8 cellular contexts compared by ENCODE assay signal in genomic region chr16:84643180-84643583, GRCh38. TPM values are rescaled to one million over a fixed set of nuclear protein-coding genes. Genes with fewer than 3 reads are reported as not detected.
DNase-seq lines count a peak whose midpoint lies in the region; ATAC-seq, FAIRE-seq and TF ChIP-seq lines count a peak whose summit lies in the region.

No MANE protein-coding gene starts in this region.

- H3K4me1 ChIP-seq in SK-N-SH (ENCODE audit: control insufficient read depth in 1 of 2, insufficient read depth in 2 of 2, low read depth in 1 of 2, low read length in 1 of 2) (peaks cover 20 to 25% of the 10 kb centered on the region in 2 experiments; a peak in 3 of 4 replicates), stomach smooth muscle (ENCODE audit: control insufficient read depth, insufficient read depth, low read length) (peaks cover 20% of the 10 kb centered on the region)

- TF ChIP-seq RAD21 in SK-N-SH (IDR thresholded peaks at IDR 0.05; ENCODE audit: low read length): no peak

- H3F3A ChIP-seq in SK-N-SH (replicated peaks; ENCODE audit: insufficient read depth): peaks cover 9% of the 10 kb centered on the region

- CTCF ChIA-PET in SK-N-SH (lab: Yijun Ruan, JAX): interaction anchor here (0.6 to 6.4 kb wide), 5 partner anchors 21 to 581 kb away, joined by 3 to 33 read pairs (median 4); no protein-coding TSS in a partner anchor
- CTCF ChIA-PET in HEK293T (lab: Yijun Ruan, JAX): no interaction called here

- FAIRE-seq in D721Med (lab: Jason Lieb, UNC): no peak

- DNase-seq in HK-2 (ENCODE audit: unreplicated experiment) (peak; percentile 67), SK-N-SH (no peak), left ventricle myocardium superior (peak; percentile 86), D721Med (ENCODE audit: insufficient read length, low spot score) (no peak), HEK293T (ENCODE audit: extremely low spot score) (no peak)

- ATAC-seq in left ventricle myocardium superior (peak; percentile 86), GM19328 (IDR thresholded peaks at IDR 0.05; ENCODE audit: unreplicated experiment) (no peak), GM21390 (IDR thresholded peaks at IDR 0.05; ENCODE audit: unreplicated experiment) (no peak)

- POLR2A ChIA-PET in SK-N-SH (lab: Yijun Ruan, JAX) (interaction anchor here (0.7 kb wide), 1 partner anchor 57 kb away, joined by 3 read pairs; no protein-coding TSS in a partner anchor), HEK293T (lab: Yijun Ruan, JAX) (no interaction called here)

- no peak for TF ChIP-seq CTCF in SK-N-SH (IDR thresholded peaks at IDR 0.05)
- TF ChIP-seq CTCF in D721Med (IDR thresholded peaks at IDR 0.05; ENCODE audit: insufficient read depth, missing control alignments): no peak

- H4K20me1 ChIP-seq in SK-N-SH (ENCODE audit: insufficient read depth): no peaks in the 10 kb centered on the region

- 43% methylated on average over 8 of the region's 8 CpGs for WGBS in SK-N-SH (ENCODE audit: low lambda C conversion rate)

- H3K9me3 ChIP-seq in SK-N-SH: no peaks in the 10 kb centered on the region
- no peaks in the 10 kb centered on the region for H3K9me3 ChIP-seq in stomach smooth muscle (ENCODE audit: control insufficient read depth in 2 of 2, low read length in 2 of 2)

- no peak overlapping the region for H3K4me3 ChIP-seq in SK-N-SH (ENCODE audit: low read depth in 2 of 2, low read length in 1 of 2)
- no peak overlapping the region for H3K4me3 ChIP-seq in stomach smooth muscle (ENCODE audit: low read length in 2 of 2)

- H3K36me3 ChIP-seq in SK-N-SH (replicated peaks in 1 of 2; ENCODE audit: control insufficient read depth in 1 of 2, insufficient read depth in 2 of 2, low read length in 1 of 2) (no peaks in the 10 kb centered on the region), stomach smooth muscle (ENCODE audit: control insufficient read depth in 2 of 2, insufficient read depth in 2 of 2, low read length in 2 of 2) (no peaks in the 10 kb centered on the region)

- H3K27me3 ChIP-seq in SK-N-SH (ENCODE audit: insufficient read depth) (no peaks in the 10 kb centered on the region), stomach smooth muscle (ENCODE audit: control insufficient read depth in 1 of 2, insufficient read depth in 2 of 2, low read length in 2 of 2) (no peaks in the 10 kb centered on the region)

- H3K9me2 ChIP-seq in SK-N-SH: no peaks in the 10 kb centered on the region

- H2AFZ ChIP-seq in SK-N-SH (ENCODE audit: low read depth): peak overlapping the region; percentile 60; the same call in 1 of the 2 replicates

- TF ChIP-seq EP300 in SK-N-SH (IDR thresholded peaks at IDR 0.05; ENCODE audit: borderline replicate concordance in 1 of 2, low read depth in 1 of 2, low read length in 1 of 2): peak in 1 of 2 experiments; percentile 65; a peak in 1 of 4 replicates

- H3K9ac ChIP-seq in SK-N-SH: peak overlapping the region; percentile 35; the same call in 1 of the 2 replicates
- H3K9ac ChIP-seq in stomach smooth muscle (ENCODE audit: low read length in 2 of 2): no peak overlapping the region

- intact Hi-C loops in left ventricle myocardium superior (cut with micrococcal nuclease): no loop called here

- H3K27ac ChIP-seq in SK-N-SH (ENCODE audit: low read depth in 2 of 2, low read length in 1 of 2): peak overlapping the region; percentile 8 to 47; a peak in 3 of 4 replicates
- peak overlapping the region; percentile 11 for H3K27ac ChIP-seq in stomach smooth muscle (ENCODE audit: low read length)

- peak overlapping the region; percentile 54 for H3K4me2 ChIP-seq in SK-N-SH

- H3K79me2 ChIP-seq in SK-N-SH (ENCODE audit: insufficient read depth): no peaks in the 10 kb centered on the region

TF ChIP-seq in SK-N-SH, 30 proteins besides CTCF, POLR2A, EP300 and RAD21 (continues in another document):
- TF ChIP-seq TEAD4 (IDR thresholded peaks at IDR 0.05; ENCODE audit: borderline replicate concordance, insufficient read depth) (0 out of 2 replicates have a peak, but pooled peaks have one; percentile 53), MEF2A (IDR thresholded peaks at IDR 0.05; ENCODE audit: borderline replicate concordance, low read depth) (no peak), FOSL2 (IDR thresholded peaks at IDR 0.05; ENCODE audit: borderline replicate concordance, low read depth) (peak; percentile 77; the same call in 1 of the 2 replicates), TCF12 (IDR thresholded peaks at IDR 0.05) (peak; percentile 77), IRF3 (IDR thresholded peaks at IDR 0.05; ENCODE audit: low read depth, low read length) (no peak), PBX3 (IDR thresholded peaks at IDR 0.05) (peak; percentile 40; the same call in 1 of the 2 replicates), MAX (IDR thresholded peaks at IDR 0.05; ENCODE audit: low read depth) (peak; percentile 98), CHD2 (IDR thresholded peaks at IDR 0.05; ENCODE audit: low read length, partially characterized antibody) (peak; percentile 37)

TF ChIP-seq in HEK293T, 16 proteins besides CTCF, POLR2A, EP300 and RAD21:
- no peak for TF ChIP-seq L3MBTL2 (conservative IDR thresholded peaks at IDR 0.05)

RNA-seq across cellular contexts. Expression of gene KLHL36, which starts 5.1 kb away (rescaled TPM):
- polyA plus RNA-seq in SK-N-SH (2012; rRNA removed): 39.8 and 43.3 TPM in 2 replicates
- 17.4 and 26.1 TPM in 2 replicates for polyA plus RNA-seq in SK-N-SH (2012; cell fraction: cytosol; rRNA removed)
- polyA plus RNA-seq in SK-N-SH (2012; cell fraction: nucleus; rRNA removed): 94.5 and 97.9 TPM in 2 replicates
- 62.5 TPM for total RNA-seq in left ventricle myocardium superior

RNA-seq across cellular contexts. Expression of gene COTL1, which starts 25.3 kb away (rescaled TPM):
- polyA plus RNA-seq in SK-N-SH (2012; rRNA removed): 59.5 and 91.6 TPM in 2 replicates
- 99.1 and 101 TPM in 2 replicates for polyA plus RNA-seq in SK-N-SH (2012; cell fraction: cytosol; rRNA removed)
- polyA plus RNA-seq in SK-N-SH (2012; cell fraction: nucleus; rRNA removed): 72.6 and 94.3 TPM in 2 replicates
- total RNA-seq in left ventricle myocardium superior: 11.8 TPM

RNA-seq across cellular contexts. Expression of gene USP10, which starts 56.6 kb away (rescaled TPM):
- 41.6 and 49.2 TPM in 2 replicates for polyA plus RNA-seq in SK-N-SH (2012; rRNA removed)
- polyA plus RNA-seq in SK-N-SH (2012; cell fraction: cytosol; rRNA removed): 27.1 and 31.0 TPM in 2 replicates
- polyA plus RNA-seq in SK-N-SH (2012; cell fraction: nucleus; rRNA removed): 103 and 133 TPM in 2 replicates
- 74.5 TPM for total RNA-seq in left ventricle myocardium superior

Comparison
In these comparisons a context has a peak if more than half of its experiments do, and no peak if none do; other contexts are left out.
1. DNase-seq: peak in HK-2 (single experiment) and left ventricle myocardium superior (single experiment); none in SK-N-SH (single experiment), D721Med (single experiment) and HEK293T (single experiment).